1 cellular context compared by ENCODE assay signal in genomic region chr2:149388120-149388816, GRCh38.
TF ChIP-seq lines count a peak whose summit lies in the region.

No MANE protein-coding gene starts in this region.

TF ChIP-seq in K562, 482 proteins besides CTCF, POLR2A, EP300 and RAD21:
- TF ChIP-seq ELK3 (CRISPR knock-in tag; IDR thresholded peaks at IDR 0.05) (no peak), ETS2 (tag; IDR thresholded peaks at IDR 0.05; ENCODE audit: borderline replicate concordance, poor library complexity, severe bottlenecking) (no peak), HLTF (IDR thresholded peaks at IDR 0.05) (no peak), POLR2AphosphoS5 (IDR thresholded peaks at IDR 0.05; ENCODE audit: control insufficient read depth, insufficient read depth, low read depth, low read length) (no peak), ZNF282 (CRISPR knock-in tag; IDR thresholded peaks at IDR 0.05) (no peak), CHCHD3 (CRISPR knock-in tag; IDR thresholded peaks at IDR 0.05) (no peak), ZNF695 (CRISPR knock-in tag; IDR thresholded peaks at IDR 0.05) (no peak), PKNOX1 (IDR thresholded peaks at IDR 0.05) (no peak), NFE2 (IDR thresholded peaks at IDR 0.05; ENCODE audit: low read depth) (no peak), CCNT2 (IDR thresholded peaks at IDR 0.05; ENCODE audit: borderline replicate concordance, extremely low read depth, insufficient read length, low read depth, low read length) (no peak), SMAD3 (CRISPR knock-in tag; conservative IDR thresholded peaks at IDR 0.05) (no peak)
